9 cellular contexts compared by ENCODE assay signal in the genomic region with DNA sequence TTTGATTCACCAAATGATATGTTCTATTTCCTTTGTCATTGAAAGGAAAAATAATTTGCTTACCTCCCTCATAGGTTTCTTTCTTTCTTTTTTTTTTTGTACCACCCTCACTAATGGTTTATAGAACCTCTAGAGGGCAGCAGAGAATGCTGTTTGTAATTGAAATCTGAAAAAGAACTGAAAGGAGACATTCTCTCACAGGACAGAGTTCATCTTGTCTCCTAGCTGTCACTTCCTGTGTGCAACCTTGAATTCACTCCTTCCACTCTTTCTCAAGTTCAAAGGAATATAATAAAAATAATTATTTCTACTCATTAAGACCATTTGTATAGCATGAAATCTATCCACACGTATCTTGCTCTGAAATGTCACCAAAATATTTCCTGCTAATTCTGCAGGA. TPM values are rescaled to one million over a fixed set of nuclear protein-coding genes. Genes with fewer than 3 reads are reported as not detected.
DNase-seq lines count a peak whose midpoint lies in the region; ATAC-seq and TF ChIP-seq lines count a peak whose summit lies in the region.
"Had no signal": no experiment of that assay in that cellular context is flagged by ENCODE, and none has a peak within 500 bp of the region (broad histone marks: within the 10 kb centered on the region; RNA-seq: fewer than 3 reads in every experiment).

No MANE protein-coding gene starts in this region.

- ATAC-seq in GM19372 (IDR thresholded peaks at IDR 0.05; ENCODE audit: low read depth, unreplicated experiment) (peak; percentile 99), HG03175 (IDR thresholded peaks at IDR 0.05; ENCODE audit: unreplicated experiment) (peak; percentile 98), gastrocnemius medialis (peak in 1 of 2 donors; percentile 62)
- peak; percentile 86 for ATAC-seq in activated naive CD8-positive, alpha-beta T cell treated with anti-CD3 and anti-CD28 coated beads, Interleukin-2, amount 10 ng/mL, durations not matched to agents 7 days and 5 days (ENCODE audit: low read depth)

- POLR2A ChIA-PET in activated naive CD8-positive, alpha-beta T cell treated with anti-CD3 and anti-CD28 coated beads, Interleukin-2, amount 10 ng/mL, durations not matched to agents 7 days and 5 days (lab: Charles Lee), result interaction anchor here (1.6 kb wide), 1 partner anchor 144 kb away, joined by 21 read pairs; a partner anchor contains a TSS
- POLR2A ChIA-PET in activated CD4-positive, alpha-beta memory T cell treated with anti-CD3 and anti-CD28 coated beads, Interleukin-2, amount 10 ng/mL, durations not matched to agents 7 days and 5 days (lab: Charles Lee), result interaction anchor here (1.6 kb wide), 1 partner anchor 143 kb away, joined by 4 read pairs; no protein-coding TSS in a partner anchor

- H3K36me3 Mint-ChIP-seq in activated naive CD8-positive, alpha-beta T cell treated with anti-CD3 and anti-CD28 coated beads, Interleukin-2, amount 10 ng/mL, durations not matched to agents 7 days and 5 days, result no peaks in the 10 kb centered on the region
- H3K36me3 Mint-ChIP-seq in activated CD4-positive, alpha-beta memory T cell treated with anti-CD3 and anti-CD28 coated beads, Interleukin-2, amount 10 ng/mL, durations not matched to agents 7 days and 5 days (ENCODE audit: low read depth), result no peaks in the 10 kb centered on the region
- H3K36me3 Mint-ChIP-seq: activated naive CD8-positive, alpha-beta T cell had no signal

- in situ Hi-C loops in gastrocnemius medialis (cut with MboI; ENCODE audit: low sequenced_read_pairs in 4 of 4), result loop anchor here in 2 of 4 donors (5.0 to 10.0 kb wide), 2 partner anchors 135 to 142 kb away; a partner anchor contains a TSS

- H3K27ac ChIP-seq in left ventricle myocardium inferior (replicated peaks) (peak overlapping the region; percentile 24), gastrocnemius medialis (no peak overlapping the region)

- no peak overlapping the region for H3K27ac Mint-ChIP-seq in activated naive CD8-positive, alpha-beta T cell treated with anti-CD3 and anti-CD28 coated beads, Interleukin-2, amount 10 ng/mL, durations not matched to agents 7 days and 5 days
- H3K27ac Mint-ChIP-seq in activated CD4-positive, alpha-beta memory T cell treated with anti-CD3 and anti-CD28 coated beads, Interleukin-2, amount 10 ng/mL, durations not matched to agents 7 days and 5 days, result no peak overlapping the region
- H3K27ac Mint-ChIP-seq: activated naive CD8-positive, alpha-beta T cell had no signal

- H3K36me3 ChIP-seq in left ventricle myocardium inferior (peaks cover 24% of the 10 kb centered on the region), gastrocnemius medialis (no peaks in the 10 kb centered on the region)

- TF ChIP-seq POLR2A in gastrocnemius medialis (IDR thresholded peaks at IDR 0.05), result no peak

- intact Hi-C loops in left ventricle myocardium inferior (cut with micrococcal nuclease), result loop anchor here (2.0 kb wide), 1 partner anchor 143 kb away; a partner anchor contains a TSS
- intact Hi-C loops in gastrocnemius medialis (cut with DNase I; ENCODE audit: low total_unique reads), result no loop called here

- peak; percentile 77 for TF ChIP-seq CTCF in left ventricle myocardium inferior (IDR thresholded peaks at IDR 0.05; ENCODE audit: borderline replicate concordance)
- peak in 3 of 5 experiments; percentile 32 to 63 (median 59) for TF ChIP-seq CTCF in gastrocnemius medialis (IDR thresholded peaks at IDR 0.05 in 4 of 5, conservative IDR thresholded peaks at IDR 0.05 in 1 of 5)

- DNase-seq in DMS53 treated with DMSO at 0.1 percent for 48 hours (lab: John Stamatoyannopoulos, UW; ENCODE audit: unreplicated experiment) (peak; percentile 79), NCI-H2196 treated with DMSO at 0.1 percent for 48 hours (lab: John Stamatoyannopoulos, UW; ENCODE audit: unreplicated experiment) (peak; percentile 29), left ventricle myocardium inferior (no peak), gastrocnemius medialis (no peak)
- DNase-seq in activated naive CD8-positive, alpha-beta T cell treated with anti-CD3 and anti-CD28 coated beads, Interleukin-2, amount 10 ng/mL, durations not matched to agents 7 days and 5 days, result no peak
- DNase-seq in activated CD4-positive, alpha-beta memory T cell treated with anti-CD3 and anti-CD28 coated beads, Interleukin-2, amount 10 ng/mL, durations not matched to agents 7 days and 5 days, result no peak

- H3K4me1 ChIP-seq in left ventricle myocardium inferior (no peaks in the 10 kb centered on the region), gastrocnemius medialis (peaks cover 0 to 3% of the 10 kb centered on the region in 2 donors)

- no peak overlapping the region for H3K4me3 Mint-ChIP-seq in activated naive CD8-positive, alpha-beta T cell treated with anti-CD3 and anti-CD28 coated beads, Interleukin-2, amount 10 ng/mL, durations not matched to agents 7 days and 5 days
- H3K4me3 Mint-ChIP-seq in activated CD4-positive, alpha-beta memory T cell treated with anti-CD3 and anti-CD28 coated beads, Interleukin-2, amount 10 ng/mL, durations not matched to agents 7 days and 5 days, result no peak overlapping the region
- H3K4me3 Mint-ChIP-seq: activated naive CD8-positive, alpha-beta T cell had no signal

- no peak overlapping the region for H3K4me3 ChIP-seq in left ventricle myocardium inferior
- H3K4me3 ChIP-seq in gastrocnemius medialis, result no peak overlapping the region

- H3K9me3 ChIP-seq in left ventricle myocardium inferior (replicated peaks) (no peaks in the 10 kb centered on the region), gastrocnemius medialis (no peaks in the 10 kb centered on the region)

- no peaks in the 10 kb centered on the region for H3K27me3 Mint-ChIP-seq in activated naive CD8-positive, alpha-beta T cell treated with anti-CD3 and anti-CD28 coated beads, Interleukin-2, amount 10 ng/mL, durations not matched to agents 7 days and 5 days
- no peaks in the 10 kb centered on the region for H3K27me3 Mint-ChIP-seq in activated CD4-positive, alpha-beta memory T cell treated with anti-CD3 and anti-CD28 coated beads, Interleukin-2, amount 10 ng/mL, durations not matched to agents 7 days and 5 days

- no peaks in the 10 kb centered on the region for H3K9me3 Mint-ChIP-seq in activated naive CD8-positive, alpha-beta T cell treated with anti-CD3 and anti-CD28 coated beads, Interleukin-2, amount 10 ng/mL, durations not matched to agents 7 days and 5 days
- H3K9me3 Mint-ChIP-seq in activated CD4-positive, alpha-beta memory T cell treated with anti-CD3 and anti-CD28 coated beads, Interleukin-2, amount 10 ng/mL, durations not matched to agents 7 days and 5 days, result no peaks in the 10 kb centered on the region

- peaks cover 3% of the 10 kb centered on the region for H3K4me1 Mint-ChIP-seq in activated naive CD8-positive, alpha-beta T cell treated with anti-CD3 and anti-CD28 coated beads, Interleukin-2, amount 10 ng/mL, durations not matched to agents 7 days and 5 days
- no peaks in the 10 kb centered on the region for H3K4me1 Mint-ChIP-seq in activated CD4-positive, alpha-beta memory T cell treated with anti-CD3 and anti-CD28 coated beads, Interleukin-2, amount 10 ng/mL, durations not matched to agents 7 days and 5 days

- no peaks in the 10 kb centered on the region for H3K27me3 ChIP-seq in left ventricle myocardium inferior (ENCODE audit: low read depth)
- no peaks in the 10 kb centered on the region for H3K27me3 ChIP-seq in gastrocnemius medialis

- CTCF ChIA-PET in activated CD4-positive, alpha-beta memory T cell treated with anti-CD3 and anti-CD28 coated beads, Interleukin-2, amount 10 ng/mL, durations not matched to agents 7 days and 5 days (lab: Charles Lee), result interaction anchor here (0.6 to 2.1 kb wide), 3 partner anchors 13 to 143 kb away, joined by 3 to 21 read pairs (median 3); a partner anchor contains a TSS

RNA-seq across cellular contexts. Expression of a gene that starts 51.0 kb away (rescaled TPM):
- not detected for total RNA-seq in activated naive CD8-positive, alpha-beta T cell treated with anti-CD3 and anti-CD28 coated beads, Interleukin-2, amount 10 ng/mL, durations not matched to agents 7 days and 5 days
- total RNA-seq in left ventricle myocardium inferior (12.6 TPM), gastrocnemius medialis (1 to 10 TPM; 4.3 to 8.1 (median 5.5) TPM)
- under 1 TPM in 1 of 2 experiments, not detected in 1; 0.10 TPM for total RNA-seq in activated CD4-positive, alpha-beta memory T cell treated with anti-CD3 and anti-CD28 coated beads, Interleukin-2, amount 10 ng/mL, durations not matched to agents 7 days and 5 days

RNA-seq across cellular contexts. Expression of a gene that starts 56.2 kb away (rescaled TPM):
- total RNA-seq in activated naive CD8-positive, alpha-beta T cell treated with anti-CD3 and anti-CD28 coated beads, Interleukin-2, amount 10 ng/mL, durations not matched to agents 7 days and 5 days, result not detected
- total RNA-seq in left ventricle myocardium inferior, result not detected
- not detected for total RNA-seq in gastrocnemius medialis
- total RNA-seq in activated CD4-positive, alpha-beta memory T cell treated with anti-CD3 and anti-CD28 coated beads, Interleukin-2, amount 10 ng/mL, durations not matched to agents 7 days and 5 days, result not detected

Comparison
In these comparisons a context has a peak if more than half of its experiments do, and no peak if none do; other contexts are left out.
1. DNase-seq: peak in DMS53 treated with DMSO at 0.1 percent for 48 hours (single experiment) and NCI-H2196 treated with DMSO at 0.1 percent for 48 hours (single experiment); none in activated naive CD8-positive, alpha-beta T cell treated with anti-CD3 and anti-CD28 coated beads, Interleukin-2, amount 10 ng/mL, durations not matched to agents 7 days and 5 days (single experiment), left ventricle myocardium inferior (single experiment), gastrocnemius medialis (0 of 2) and activated CD4-positive, alpha-beta memory T cell treated with anti-CD3 and anti-CD28 coated beads, Interleukin-2, amount 10 ng/mL, durations not matched to agents 7 days and 5 days (single experiment).
2. RNA of a gene that starts 51.0 kb away (total RNA-seq): 12.6 TPM in left ventricle myocardium inferior (single experiment) and 4.3 to 8.1 TPM in gastrocnemius medialis; 0.10 TPM in activated CD4-positive, alpha-beta memory T cell treated with anti-CD3 and anti-CD28 coated beads, Interleukin-2, amount 10 ng/mL, durations not matched to agents 7 days and 5 days and not detected in activated naive CD8-positive, alpha-beta T cell treated with anti-CD3 and anti-CD28 coated beads, Interleukin-2, amount 10 ng/mL, durations not matched to agents 7 days and 5 days; every median in the first group is over 4 times any median in the second.